26 cellular contexts compared by ENCODE assay signal in the genomic region with DNA sequence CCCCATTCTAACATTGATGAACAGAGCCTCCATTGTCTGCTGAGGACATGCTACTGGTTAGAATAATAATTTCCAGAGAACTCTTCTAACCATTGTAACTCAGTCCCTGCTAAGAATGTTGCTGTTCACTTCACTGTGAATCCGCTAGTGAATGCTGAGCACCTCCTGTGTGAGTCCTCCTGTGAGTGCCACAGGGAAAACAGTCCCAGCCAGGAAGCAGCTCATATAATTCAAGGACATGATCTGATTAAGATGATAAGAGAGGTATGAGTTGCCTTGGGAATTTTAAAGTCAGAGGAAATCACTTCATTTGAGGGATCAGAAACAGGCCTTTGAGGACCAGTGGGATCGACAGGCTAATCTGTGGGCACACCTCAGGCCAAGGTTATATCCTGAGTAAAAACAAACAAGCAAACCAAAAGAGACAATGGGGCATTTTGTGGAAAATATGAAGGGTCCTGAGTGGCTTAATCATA. TPM values are rescaled to one million over a fixed set of nuclear protein-coding genes. Genes with fewer than 3 reads are reported as not detected.
DNase-seq lines count a peak whose midpoint lies in the region; ATAC-seq, FAIRE-seq and TF ChIP-seq lines count a peak whose summit lies in the region.
"Had no signal": no experiment of that assay in that cellular context is flagged by ENCODE, and none has a peak within 500 bp of the region (broad histone marks: within the 10 kb centered on the region; RNA-seq: fewer than 3 reads in every experiment).

No MANE protein-coding gene starts in this region.

- intact Hi-C loops in Right ventricle myocardium inferior (cut with DNase I) (no loop called here), cardiac septum (cut with DNase I) (no loop called here), right lobe of liver (cut with DNase I) (no loop called here), spleen (cut with DNase I; ENCODE audit: low total_unique reads) (no loop called here), kidney (cut with DNase I) (no loop called here)

- H3K27ac ChIP-seq in right lobe of liver: no peak overlapping the region
- H3K27ac ChIP-seq in spleen: peak overlapping the region; percentile 43 to 92 (median 84)
- peak overlapping the region in 1 of 2 donors; percentile 32 for H3K27ac ChIP-seq in kidney (ENCODE audit: low read depth in 2 of 2, low read length in 2 of 2)
- H3K27ac ChIP-seq: cardiac muscle cell, GM23248, parathyroid adenoma, sigmoid colon, SK-N-MC had no signal

- DNase-seq in Right ventricle myocardium inferior (ENCODE audit: missing footprints) (no peak), cardiac septum (ENCODE audit: low spot score) (no peak), RPMI7951 (ENCODE audit: low read depth) (peak; percentile 3), right lobe of liver (no peak), spleen (no peak), SW480 (ENCODE audit: low spot score) (no peak), kidney (no peak)
- no peak for DNase-seq in activated effector memory CD4-positive, alpha-beta T cell treated with Interleukin-2 at 50 U/mL for 16 hours
- DNase-seq: activated naive CD4-positive, alpha-beta T cell treated with Interleukin-2 at 50 U/mL for 16 hours; activated T-cell treated with anti-CD3 and anti-CD28 coated beads, Interleukin-2, amount 50 U/mL, for 4 hours; anterior cingulate cortex; DMS 273 treated with DMSO at 0.1 percent for 48 hours; erythroblast; foreskin fibroblast; GM23248; NCI-H1105; NCI-H2081; sigmoid colon; T1000 had no signal

- H3K9me3 ChIP-seq in right lobe of liver (no peaks in the 10 kb centered on the region), spleen (no peaks in the 10 kb centered on the region), kidney (ENCODE audit: control insufficient read depth in 1 of 2, low read length in 2 of 2) (no peaks in the 10 kb centered on the region)
- H3K9me3 ChIP-seq: sigmoid colon had no signal

- H3K27me3 ChIP-seq in right lobe of liver: no peaks in the 10 kb centered on the region
- H3K27me3 ChIP-seq in spleen (replicated peaks in 1 of 7): no peaks in the 10 kb centered on the region
- H3K27me3 ChIP-seq: cardiac muscle cell, sigmoid colon had no signal

- ATAC-seq in Right ventricle myocardium inferior (peak; percentile 20), right lobe of liver (peak in 3 of 4 donors; percentile 19 to 49 (median 21))
- ATAC-seq: activated CD4-positive, CD25-positive, alpha-beta regulatory T cell treated with anti-CD3 and anti-CD28 coated beads, Interleukin-2, amount 50 U/mL, for 24 hours; activated T-cell treated with anti-CD3 and anti-CD28 coated beads, Interleukin-2, amount 50 U/mL, for 4 hours had no signal

- H3K9ac ChIP-seq in kidney (ENCODE audit: low read length in 2 of 2): no peak overlapping the region
- H3K9ac ChIP-seq: GM23248, parathyroid adenoma had no signal

- WGBS in right lobe of liver (ENCODE audit: insufficient coverage, low coverage, low lambda C conversion rate, missing lambda C conversion rate): 69% methylated on average over 2 of the region's 2 CpGs
- WGBS in spleen, 5 donors: 70 to 93% (median 78%) methylated on average over 2 of the region's 2 CpGs

- H3K36me3 ChIP-seq in right lobe of liver: no peaks in the 10 kb centered on the region
- peaks cover 0 to 11% (median 0%) of the 10 kb centered on the region in 6 donors for H3K36me3 ChIP-seq in spleen
- H3K36me3 ChIP-seq in kidney (ENCODE audit: control insufficient read depth in 1 of 2, insufficient read depth in 2 of 2, low read length in 2 of 2): no peaks in the 10 kb centered on the region
- H3K36me3 ChIP-seq: cardiac muscle cell, sigmoid colon had no signal

- H3K4me1 ChIP-seq in right lobe of liver (no peaks in the 10 kb centered on the region), spleen (peaks cover 12 to 80% (median 49%) of the 10 kb centered on the region in 6 donors), kidney (ENCODE audit: control insufficient read depth in 1 of 2, insufficient read depth in 1 of 2, low read depth in 1 of 2, low read length in 2 of 2) (no peaks in the 10 kb centered on the region)
- H3K4me1 ChIP-seq: parathyroid adenoma, sigmoid colon had no signal

- no peak overlapping the region for H3K4me3 ChIP-seq in right lobe of liver
- no peak overlapping the region for H3K4me3 ChIP-seq in spleen
- no peak overlapping the region for H3K4me3 ChIP-seq in kidney (ENCODE audit: low read length in 2 of 2)
- H3K4me3 ChIP-seq: cardiac muscle cell, GM23248, sigmoid colon, SK-N-MC had no signal

- no peak for FAIRE-seq in kidney (lab: Jason Lieb, UNC)
- FAIRE-seq: G401.6, RCC 7860, urothelium cell line had no signal

- TF ChIP-seq CTCF in right lobe of liver (IDR thresholded peaks at IDR 0.05) (no peak), spleen (IDR thresholded peaks at IDR 0.05 in 8 of 11, conservative IDR thresholded peaks at IDR 0.05 in 3 of 11) (no peak), kidney (IDR thresholded peaks at IDR 0.05; ENCODE audit: borderline replicate concordance, extremely low read depth, insufficient read depth) (no peak)

- TF ChIP-seq POLR2A in right lobe of liver (IDR thresholded peaks at IDR 0.05) (no peak), spleen (IDR thresholded peaks at IDR 0.05) (no peak)

RNA-seq across cellular contexts. Expression of a gene that starts 33.9 kb away (rescaled TPM):
- total RNA-seq in Right ventricle myocardium inferior: 1.2 TPM
- 0.78 TPM for total RNA-seq in cardiac septum
- total RNA-seq in RPMI7951 (2014; rRNA removed; shearing (Covaris generic)): 0.24 and 0.29 TPM in 2 replicates
- 1 to 10 TPM; 1.0 to 4.2 (median 1.6) TPM for total RNA-seq in right lobe of liver
- 10 to 100 TPM; 21.2 to 52.2 (median 28.7) TPM for total RNA-seq in spleen
- 10 to 100 TPM; 17.1 to 21.9 (median 17.6) TPM for polyA plus RNA-seq in spleen
- total RNA-seq in kidney: 24.9 TPM
- 23.7 TPM for polyA plus RNA-seq in kidney (ENCODE audit: insufficient read depth, low read depth, low replicate concordance)
- total RNA-seq: cardiac muscle cell had no signal

RNA-seq across cellular contexts. Expression of a gene that starts 37.3 kb away (rescaled TPM):
- total RNA-seq in Right ventricle myocardium inferior (78.0 TPM), cardiac septum (74.5 TPM), right lobe of liver (100 to 1,000 TPM in 3 of 6 experiments, 10 to 100 TPM in 3; 38.5 to 133 (median 96.5) TPM), spleen (100 to 1,000 TPM in 4 of 7 donors, 10 to 100 TPM in 3; 56.8 to 178 (median 132) TPM), kidney (139 TPM)
- total RNA-seq in RPMI7951 (2014; rRNA removed; shearing (Covaris generic)): 21.3 and 25.8 TPM in 2 replicates
- polyA plus RNA-seq in spleen (100 to 1,000 TPM in 1 of 3 donors, 10 to 100 TPM in 2; 32.8 to 117 (median 68.1) TPM), kidney (ENCODE audit: insufficient read depth, low read depth, low replicate concordance) (131 TPM)

Comparison
In these comparisons a context has a peak if more than half of its experiments do, and no peak if none do; other contexts are left out.
1. H3K27ac ChIP-seq: peak in spleen (8 of 8); none in right lobe of liver (0 of 3).